Comparison of ENCODE assay signal across 8 cellular contexts in the genomic region with DNA sequence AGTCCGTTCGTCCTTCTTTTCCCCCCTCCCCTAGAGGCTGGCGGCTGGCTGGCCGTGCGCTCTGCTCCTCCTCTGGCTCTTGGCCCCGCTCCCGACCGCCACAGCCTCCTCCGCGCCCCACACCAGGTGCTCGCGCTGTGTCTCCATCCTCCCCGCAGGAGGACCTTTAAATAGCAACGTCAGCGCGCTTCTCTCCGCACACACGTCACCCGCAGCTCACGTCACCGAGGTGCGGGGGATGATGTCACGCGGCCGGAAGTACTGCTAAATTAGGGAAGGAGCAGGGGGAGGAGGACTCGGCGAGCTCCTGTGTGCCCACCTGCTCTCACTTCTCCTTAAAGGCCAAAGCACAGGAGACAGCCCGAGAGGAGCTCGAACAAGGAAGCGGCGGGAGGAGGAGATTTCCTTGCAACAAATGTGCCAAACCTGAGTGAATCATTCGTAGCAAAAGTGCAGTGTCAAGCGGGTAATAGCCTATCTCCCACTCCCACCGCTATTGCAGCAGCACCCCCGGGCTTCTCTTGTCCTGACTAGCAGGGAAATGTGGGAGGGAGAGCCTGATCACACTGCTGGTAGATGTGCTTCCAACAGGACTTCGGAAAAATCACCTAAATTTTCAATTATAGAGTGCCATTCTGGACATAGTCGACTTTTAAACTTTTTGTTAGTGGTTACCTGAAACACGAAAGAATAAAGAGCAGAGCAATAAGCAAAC. TPM values are rescaled to one million over a fixed set of nuclear protein-coding genes. Genes with fewer than 3 reads are reported as not detected.
DNase-seq lines count a peak whose midpoint lies in the region; ATAC-seq, FAIRE-seq and TF ChIP-seq lines count a peak whose summit lies in the region.

No MANE protein-coding gene starts in this region.

- peaks cover 11 to 14% of the 10 kb centered on the region in 2 experiments for H4K20me1 ChIP-seq in H1 (replicated peaks in 1 of 2; ENCODE audit: control insufficient read depth in 1 of 2, insufficient read depth in 2 of 2, low read length in 2 of 2)

- peak in 1 of 2 experiments; percentile 75; a peak in 1 of 3 replicates for TF ChIP-seq EP300 in H1 (IDR thresholded peaks at IDR 0.05; ENCODE audit: borderline replicate concordance in 1 of 2, low read depth in 2 of 2, low read length in 2 of 2)

- ATAC-seq in activated CD8-positive, alpha-beta memory T cell treated with anti-CD3 and anti-CD28 coated beads, Interleukin-2, amount 10 ng/mL, durations not matched to agents 7 days and 5 days, result peak; percentile 86

- H3K23ac ChIP-seq in H1 (ENCODE audit: insufficient read length) (no peak overlapping the region), mesenchymal stem cell (ENCODE audit: low read length in 2 of 2) (peak overlapping the region in 1 of 2 experiments; percentile 89)

- DNase-seq in COLO668 (lab: John Stamatoyannopoulos, UW; ENCODE audit: unreplicated experiment) (peak; percentile 89), GM20000 (ENCODE audit: low spot score) (peak; percentile 91), HS-5 (ENCODE audit: low read depth) (peak; percentile 64), NOMO-1 (lab: John Stamatoyannopoulos, UW; ENCODE audit: unreplicated experiment in 2 of 2) (peak; percentile 88 to 91), H1 (ENCODE audit: low read depth in 1 of 2, low spot score in 2 of 2) (peak; percentile 87 to 92), mesenchymal stem cell (peak; percentile 94)
- peak; percentile 95 for DNase-seq in activated CD8-positive, alpha-beta memory T cell treated with anti-CD3 and anti-CD28 coated beads, Interleukin-2, amount 10 ng/mL, durations not matched to agents 7 days and 5 days
- peak; percentile 84 for DNase-seq in stimulated activated CD8-positive, alpha-beta memory T cell treated with anti-CD3 and anti-CD28 coated beads, Interleukin-12 subunit alpha, Interleukin-12 subunit beta, amount 100 ng/mL, for 4 hours (ENCODE audit: low read depth)

- CTCF ChIA-PET in activated CD8-positive, alpha-beta memory T cell treated with anti-CD3 and anti-CD28 coated beads, Interleukin-2, amount 10 ng/mL, durations not matched to agents 7 days and 5 days (lab: Charles Lee), result no interaction called here
- CTCF ChIA-PET in H1 (lab: Charles Lee; ENCODE audit: partially characterized antibody), result interaction anchor here (0.6 to 1.0 kb wide), 4 partner anchors 16 to 66 kb away, joined by 3 read pairs; no protein-coding TSS in a partner anchor

- H2BK15ac ChIP-seq in H1 (ENCODE audit: low read length) (no peak overlapping the region), mesenchymal stem cell (ENCODE audit: low read depth, poor library complexity, severe bottlenecking) (peak overlapping the region; percentile 89)

- H2BK12ac ChIP-seq in H1 (ENCODE audit: low read depth, low read length), result no peak overlapping the region
- peak overlapping the region; percentile 65 to 76 for H2BK12ac ChIP-seq in mesenchymal stem cell (ENCODE audit: low read length in 2 of 2)

- H3K36me3 ChIP-seq in H1 (ENCODE audit: control insufficient read depth in 2 of 4, insufficient read depth in 4 of 4, low read length in 3 of 4), result no peaks in the 10 kb centered on the region
- peaks cover 0 to 4% of the 10 kb centered on the region in 2 experiments for H3K36me3 ChIP-seq in mesenchymal stem cell (ENCODE audit: control insufficient read depth in 1 of 2, insufficient read depth in 2 of 2, low read depth in 1 of 2, low read length in 2 of 2)

- H3K4me2 ChIP-seq in H1 (ENCODE audit: insufficient read depth in 1 of 2, low read depth in 2 of 2, low read length in 2 of 2) (peak overlapping the region; percentile 76 to 82), mesenchymal stem cell (ENCODE audit: low read length, poor library complexity, severe bottlenecking) (peak overlapping the region; percentile 99)

- H3K79me2 ChIP-seq in H1 (ENCODE audit: control insufficient read depth in 1 of 2, insufficient read depth in 2 of 2, low read length in 2 of 2), result peaks cover 3 to 35% of the 10 kb centered on the region in 2 experiments; a peak in 3 of 4 replicates

- H3K4ac ChIP-seq in H1 (replicated peaks; ENCODE audit: insufficient read length, low read depth, low read length) (peak overlapping the region; percentile 83), mesenchymal stem cell (ENCODE audit: low read depth in 1 of 2, low read length in 2 of 2) (peak overlapping the region; percentile 91 to 97)

- no peak overlapping the region for H2BK20ac ChIP-seq in H1 (ENCODE audit: low read length)

- TF ChIP-seq CTCF in GM20000 (IDR thresholded peaks at IDR 0.05; ENCODE audit: extremely low read depth, missing control alignments), result no peak
- no peak for TF ChIP-seq CTCF in H1 (IDR thresholded peaks at IDR 0.05; ENCODE audit: control extremely low read depth in 1 of 3, insufficient read depth in 1 of 3, low read depth in 1 of 3, low read length in 3 of 3)

- peaks cover 3 to 8% (median 5%) of the 10 kb centered on the region in 4 experiments; a peak in 4 of 7 replicates for H3K4me1 ChIP-seq in H1 (replicated peaks in 1 of 4; ENCODE audit: control insufficient read depth in 3 of 4, insufficient read depth in 4 of 4, low read length in 3 of 4)
- H3K4me1 ChIP-seq in mesenchymal stem cell (ENCODE audit: control insufficient read depth, insufficient read depth, low read depth, low read length), result peaks cover 4% of the 10 kb centered on the region

- POLR2A ChIA-PET in H1 (lab: Charles Lee; ENCODE audit: partially characterized antibody), result interaction anchor here (0.6 to 6.2 kb wide), 19 partner anchors 9 to 530 kb away, joined by 3 to 94 read pairs (median 4); a partner anchor contains a TSS

- H3K27ac ChIP-seq in H1 (ENCODE audit: low read depth, low read length) (peak overlapping the region; percentile 97), mesenchymal stem cell (ENCODE audit: low read length, poor library complexity, severe bottlenecking) (peak overlapping the region; percentile 87)

- WGBS in H1 (ENCODE audit: extremely low coverage in 1 of 2, insufficient coverage in 1 of 2, insufficient read length in 1 of 2, insufficient replicate concordance in 2 of 2, low coverage in 1 of 2, low lambda C conversion rate in 2 of 2, missing lambda C conversion rate in 1 of 2), 2 experiments, result 4% methylated on average over 36 of the region's 38 CpGs; no CpG with 5 or more reads in 1 of the 2 experiments
- WGBS in mesenchymal stem cell, result 2% methylated on average over 24 of the region's 38 CpGs

- H3K18ac ChIP-seq in H1 (ENCODE audit: extremely low read depth, low read length), result peak overlapping the region; percentile 95; the same call in 1 of the 2 replicates
- peak overlapping the region; percentile 99 for H3K18ac ChIP-seq in mesenchymal stem cell (ENCODE audit: low read depth in 1 of 2, low read length in 2 of 2)

- no peak overlapping the region for H2BK120ac ChIP-seq in H1 (replicated peaks; ENCODE audit: low read depth, low read length)
- H2BK120ac ChIP-seq in mesenchymal stem cell (ENCODE audit: low read depth, low read length), result peak overlapping the region; percentile 95

- FAIRE-seq in H1 (lab: Jason Lieb, UNC), result peak; percentile 79

- H3K9ac ChIP-seq in H1 (replicated peaks in 1 of 4; ENCODE audit: extremely low read depth in 1 of 4, low read depth in 3 of 4, low read length in 3 of 4) (peak overlapping the region; percentile 48 to 94 (median 88)), mesenchymal stem cell (ENCODE audit: low read length) (peak overlapping the region; percentile 95)

- H3K14ac ChIP-seq in H1 (ENCODE audit: insufficient read length) (no peak overlapping the region), mesenchymal stem cell (ENCODE audit: low read length in 2 of 2) (peak overlapping the region in 1 of 2 experiments; percentile 98)

- H3K9me3 ChIP-seq in H1 (ENCODE audit: insufficient read depth in 2 of 2, low read depth in 1 of 2, low read length in 1 of 2) (no peaks in the 10 kb centered on the region), mesenchymal stem cell (ENCODE audit: control insufficient read depth, low read length) (no peaks in the 10 kb centered on the region)

- no peak overlapping the region for H2AK5ac ChIP-seq in H1 (ENCODE audit: low read depth, low read length)
- H2AK5ac ChIP-seq in mesenchymal stem cell (ENCODE audit: low read length, severe bottlenecking), result no peak overlapping the region

- H3K36me3 Mint-ChIP-seq in activated CD8-positive, alpha-beta memory T cell treated with anti-CD3 and anti-CD28 coated beads, Interleukin-2, amount 10 ng/mL, durations not matched to agents 7 days and 5 days, result peaks cover 1% of the 10 kb centered on the region

- peak overlapping the region; percentile 80 to 96 (median 92) for H3K4me3 ChIP-seq in H1 (ENCODE audit: extremely low read depth in 1 of 4, insufficient read depth in 2 of 4, low read depth in 3 of 4, low read length in 4 of 4)
- H3K4me3 ChIP-seq in mesenchymal stem cell (ENCODE audit: insufficient read depth in 1 of 2, low read depth in 1 of 2, low read length in 2 of 2), result peak overlapping the region; percentile 91 to 92

- H3K27me3 ChIP-seq in H1 (replicated peaks in 1 of 4; ENCODE audit: control insufficient read depth in 3 of 4, extremely low read depth in 1 of 4, insufficient read depth in 3 of 4, low read length in 3 of 4) (no peaks in the 10 kb centered on the region), mesenchymal stem cell (ENCODE audit: control insufficient read depth in 1 of 2, insufficient read depth in 1 of 2, low read length in 2 of 2) (no peaks in the 10 kb centered on the region)

- H4K8ac ChIP-seq in H1 (ENCODE audit: extremely low read depth, insufficient read depth, low read length), result peak overlapping the region; percentile 95; the same call in 1 of the 2 replicates
- peak overlapping the region; percentile 98 for H4K8ac ChIP-seq in mesenchymal stem cell (ENCODE audit: low read length)

- H3K23me2 ChIP-seq in H1 (ENCODE audit: low read depth, low read length), result peaks cover 5% of the 10 kb centered on the region

- H3K9me3 Mint-ChIP-seq in activated CD8-positive, alpha-beta memory T cell treated with anti-CD3 and anti-CD28 coated beads, Interleukin-2, amount 10 ng/mL, durations not matched to agents 7 days and 5 days (ENCODE audit: low read depth), result no peaks in the 10 kb centered on the region

- H3K27me3 Mint-ChIP-seq in activated CD8-positive, alpha-beta memory T cell treated with anti-CD3 and anti-CD28 coated beads, Interleukin-2, amount 10 ng/mL, durations not matched to agents 7 days and 5 days, result peaks cover 20% of the 10 kb centered on the region

- H3K27ac Mint-ChIP-seq in activated CD8-positive, alpha-beta memory T cell treated with anti-CD3 and anti-CD28 coated beads, Interleukin-2, amount 10 ng/mL, durations not matched to agents 7 days and 5 days, result peak overlapping the region; percentile 94

- 0 out of 4 replicates have a peak, but pooled peaks of 1 of the 2 experiments have one; percentile 1 for TF ChIP-seq RAD21 in H1 (IDR thresholded peaks at IDR 0.05 in 1 of 2, conservative IDR thresholded peaks at IDR 0.05 in 1 of 2; ENCODE audit: low read depth in 2 of 2, low read length in 2 of 2)

- H2AFZ ChIP-seq in H1 (ENCODE audit: low read length) (peak overlapping the region; percentile 73), mesenchymal stem cell (ENCODE audit: low read depth, low read length) (peak overlapping the region; percentile 97)

- H3K4me3 Mint-ChIP-seq in activated CD8-positive, alpha-beta memory T cell treated with anti-CD3 and anti-CD28 coated beads, Interleukin-2, amount 10 ng/mL, durations not matched to agents 7 days and 5 days, result peak overlapping the region; percentile 91

- H4K5ac ChIP-seq in H1 (ENCODE audit: insufficient read length, low read depth, low read length), result peak overlapping the region; percentile 65

- H3K79me1 ChIP-seq in H1 (ENCODE audit: low read depth, low read length) (0 out of 2 replicates have a peak, but pooled peaks cover 2% of the 10 kb centered on the region), mesenchymal stem cell (replicated peaks; ENCODE audit: low read length, poor library complexity, severe bottlenecking) (peaks cover 9% of the 10 kb centered on the region)

- TF ChIP-seq POLR2A in H1 (IDR thresholded peaks at IDR 0.05; ENCODE audit: control extremely low read depth in 1 of 2, low read depth in 2 of 2, low read length in 2 of 2), result peak; percentile 95 to 98

- H2BK5ac ChIP-seq in H1 (ENCODE audit: low read depth, low read length), result peak overlapping the region; percentile 90
- H2BK5ac ChIP-seq in mesenchymal stem cell (ENCODE audit: low read depth, low read length, poor library complexity, severe bottlenecking), result peak overlapping the region; percentile 97

- peak overlapping the region; percentile 72 for H3K56ac ChIP-seq in H1 (replicated peaks; ENCODE audit: insufficient read length, low read depth, low read length)

- peak overlapping the region; percentile 86 for H4K91ac ChIP-seq in H1 (replicated peaks; ENCODE audit: insufficient read length, low read length)
- peak overlapping the region; percentile 99 for H4K91ac ChIP-seq in mesenchymal stem cell (ENCODE audit: low read length)

- H3K4me1 Mint-ChIP-seq in activated CD8-positive, alpha-beta memory T cell treated with anti-CD3 and anti-CD28 coated beads, Interleukin-2, amount 10 ng/mL, durations not matched to agents 7 days and 5 days, result peaks cover 22% of the 10 kb centered on the region

RNA-seq across cellular contexts. Expression of a gene that starts 0.6 kb away (rescaled TPM):
- 1 to 10 TPM; 2.5 to 5.2 TPM for total RNA-seq in activated CD8-positive, alpha-beta memory T cell treated with anti-CD3 and anti-CD28 coated beads, Interleukin-2, amount 10 ng/mL, durations not matched to agents 7 days and 5 days
- total RNA-seq in H1 (2021; fragmentation: NEBNext Ultra II Directional; extraction: Animal tissue kit (Norgen Biotek cat#: 25700)), result 49.5 and 57.9 TPM in 2 replicates
- polyA plus RNA-seq in H1 (2011; rRNA removed), result 4.7 and 6.4 TPM in 2 replicates
- polyA plus RNA-seq in H1 (2011; cell fraction: cytosol; rRNA removed), result 10.4 TPM
- 5.9 TPM for polyA plus RNA-seq in H1 (2011; cell fraction: nucleus; rRNA removed)
- polyA plus RNA-seq in H1 (2012, experiment 1 of 2), result 21.9 to 36.2 TPM (median 26.3 TPM) in 4 replicates
- 2.2 TPM for polyA plus RNA-seq in H1 (2012, experiment 2 of 2)
- polyA plus RNA-seq in H1 (2013, experiment 1 of 2), result 58.6 TPM
- polyA plus RNA-seq in H1 (2013, experiment 2 of 2), result 57.6 TPM
- polyA minus RNA-seq in H1 (2011; rRNA and poly(A)+ RNA removed), result 15.7 and 29.8 TPM in 2 replicates
- 39.7 TPM for polyA minus RNA-seq in H1 (2011; cell fraction: cytosol; rRNA and poly(A)+ RNA removed)
- polyA minus RNA-seq in H1 (2011; cell fraction: nucleus; rRNA and poly(A)+ RNA removed), result 48.4 TPM
- polyA plus RNA-seq in mesenchymal stem cell (2013, experiment 1 of 2), result 23.2 TPM
- 20.9 TPM for polyA plus RNA-seq in mesenchymal stem cell (2013, experiment 2 of 2)

Comparison
In these comparisons a context has a peak if more than half of its experiments do, and no peak if none do; other contexts are left out.
1. Peak in every context shown above with its lines: DNase-seq, ATAC-seq, H3K4me3 ChIP-seq and H3K27ac ChIP-seq.